In the genomic region with DNA sequence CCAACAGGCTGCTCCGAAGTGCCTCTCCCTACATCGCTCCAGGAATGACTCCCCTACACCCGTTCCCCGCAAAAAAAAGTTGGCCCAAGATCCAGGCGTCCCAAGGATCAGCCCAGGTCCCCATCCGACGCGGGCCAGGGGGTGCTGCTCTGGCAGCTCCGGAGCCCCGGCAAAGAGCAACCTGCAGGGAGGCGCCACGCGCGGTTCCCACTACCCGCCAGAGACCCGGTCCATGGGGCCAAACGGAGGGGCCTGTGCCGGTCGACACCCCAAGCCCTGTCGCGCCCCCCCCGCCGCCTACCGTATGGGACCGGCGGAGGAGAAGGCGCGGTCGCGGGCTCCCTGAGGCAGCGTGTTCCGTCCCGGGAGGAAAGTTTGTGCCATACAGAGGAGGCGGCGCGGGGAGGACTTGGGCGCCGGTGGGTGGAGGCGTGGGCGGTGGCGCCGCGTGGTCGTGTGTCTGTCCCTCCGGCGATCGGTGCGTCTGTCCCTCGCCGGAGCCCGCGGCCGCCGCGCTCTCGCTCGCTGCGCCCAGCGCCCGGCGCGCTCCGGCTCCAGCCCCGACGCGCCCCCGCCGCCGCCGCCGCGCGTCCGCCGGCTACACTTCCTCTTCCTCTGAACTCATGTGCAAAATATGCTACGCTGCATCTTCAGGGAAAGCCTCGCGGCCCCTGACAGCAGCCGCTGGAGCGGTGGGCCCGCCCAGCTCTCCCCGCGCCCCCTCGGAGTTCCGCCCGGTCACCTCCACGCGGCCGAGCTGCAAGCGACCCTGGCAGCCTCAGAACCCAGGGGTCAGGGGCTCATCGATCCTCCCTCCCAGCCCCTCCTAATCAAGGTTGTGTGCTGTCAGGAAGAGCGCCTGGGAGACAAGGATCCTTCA, we compare ENCODE assay signal across 8 cellular contexts. TPM values are rescaled to one million over a fixed set of nuclear protein-coding genes. Genes with fewer than 3 reads are reported as not detected.
A peak's percentile ranks its signal among the peaks of the same experiment; 100 is the strongest.
DNase-seq lines count a peak whose midpoint lies in the region; ATAC-seq and TF ChIP-seq lines count a peak whose summit lies in the region.

A gene with protein sequence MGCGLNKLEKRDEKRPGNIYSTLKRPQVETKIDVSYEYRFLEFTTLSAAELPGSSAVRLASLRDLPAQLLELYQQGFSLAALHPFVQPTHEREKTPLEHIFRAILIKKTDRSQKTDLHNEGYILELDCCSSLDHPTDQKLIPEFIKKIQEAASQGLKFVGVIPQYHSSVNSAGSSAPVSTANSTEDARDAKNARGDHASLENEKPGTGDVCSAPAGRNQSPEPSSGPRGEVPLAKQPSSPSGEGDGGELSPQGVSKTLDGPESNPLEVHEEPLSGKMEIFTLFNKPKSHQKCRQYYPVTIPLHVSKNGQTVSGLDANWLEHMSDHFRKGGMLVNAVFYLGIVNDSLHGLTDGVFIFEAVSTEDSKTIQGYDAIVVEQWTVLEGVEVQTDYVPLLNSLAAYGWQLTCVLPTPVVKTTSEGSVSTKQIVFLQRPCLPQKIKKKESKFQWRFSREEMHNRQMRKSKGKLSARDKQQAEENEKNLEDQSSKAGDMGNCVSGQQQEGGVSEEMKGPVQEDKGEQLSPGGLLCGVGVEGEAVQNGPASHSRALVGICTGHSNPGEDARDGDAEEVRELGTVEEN (minus strand): TSS at position 559 of the 880 bp plus-strand sequence. CDS start 19,830 bp downstream, outside the sequence.

- H3K36me3 Mint-ChIP-seq in endodermal cell (ENCODE audit: low read depth) = no peaks in the 10 kb centered on the region

- DNase-seq in NCI-H526 treated with DMSO at 0.1 percent for 48 hours (lab: John Stamatoyannopoulos, UW) = peak; percentile 7
- DNase-seq in activated CD8-positive, alpha-beta memory T cell treated with anti-CD3 and anti-CD28 coated beads for 4 hours (ENCODE audit: low read depth in 2 of 2) = peak; percentile 17 to 23
- DNase-seq in endodermal cell = peak; percentile 77
- DNase-seq in stimulated activated naive CD4-positive, alpha-beta T cell (lab: John Stamatoyannopoulos, UW) = peak; percentile 11 to 65 (median 40)
- no peak for DNase-seq in NCI-H1105 (lab: John Stamatoyannopoulos, UW)

- H3K27me3 Mint-ChIP-seq in endodermal cell (ENCODE audit: insufficient read depth) = peaks cover 68% of the 10 kb centered on the region

- no peak within 1 kb of the TSS for H3K27ac ChIP-seq in endodermal cell (ENCODE audit: low read depth, low read length)

- no peaks in the 10 kb centered on the region for H3K36me3 ChIP-seq in endodermal cell (ENCODE audit: control insufficient read depth, insufficient read depth, low read length)

- H3K27ac Mint-ChIP-seq in endodermal cell = no peak within 1 kb of the TSS

- H3K4me3 Mint-ChIP-seq in endodermal cell = peak within 1 kb of the TSS; percentile 67

- H3K4me1 ChIP-seq in endodermal cell (ENCODE audit: control insufficient read depth, insufficient read depth, low read length) = no peaks in the 10 kb centered on the region
- H3K4me1 ChIP-seq in mononuclear cell (ENCODE audit: insufficient read depth, low read length) = peaks cover 74% of the 10 kb centered on the region

- H3K27me3 ChIP-seq in endodermal cell (ENCODE audit: control insufficient read depth, insufficient read depth, low read length, poor library complexity, severe bottlenecking) (peaks cover 68% of the 10 kb centered on the region), mononuclear cell (ENCODE audit: insufficient read depth, low read length) (no peaks in the 10 kb centered on the region)

- peak; percentile 65 for TF ChIP-seq POLR2A in GM15510 (IDR thresholded peaks at IDR 0.05; ENCODE audit: borderline replicate concordance, extremely low read depth, insufficient read length)

- H3K9ac ChIP-seq in endodermal cell (ENCODE audit: extremely low read depth, low read length, poor library complexity, severe bottlenecking) = no peak within 1 kb of the TSS

- H3K9me3 ChIP-seq in endodermal cell (ENCODE audit: control insufficient read depth, low read length) (no peaks in the 10 kb centered on the region), mononuclear cell (ENCODE audit: low read depth, low read length) (no peaks in the 10 kb centered on the region)

- peak; percentile 19 for TF ChIP-seq CTCF in endodermal cell (conservative IDR thresholded peaks at IDR 0.05)

- H3K4me1 Mint-ChIP-seq in endodermal cell = peaks cover 6% of the 10 kb centered on the region

- 1 to 2% methylated on average over 9 to 92 of the region's 92 CpGs for WGBS in endodermal cell (ENCODE audit: insufficient coverage in 1 of 2, insufficient read length in 1 of 2), 2 experiments

- H3K4me3 ChIP-seq in endodermal cell (ENCODE audit: low read length) = peak within 1 kb of the TSS; percentile 75
- peak within 1 kb of the TSS; percentile 88 for H3K4me3 ChIP-seq in mononuclear cell (ENCODE audit: low read length)

- no peak for ATAC-seq in GM21367 (IDR thresholded peaks at IDR 0.05; ENCODE audit: unreplicated experiment)

- no peaks in the 10 kb centered on the region for H3K9me3 Mint-ChIP-seq in endodermal cell

RNA-seq across cellular contexts. Expression of the gene that starts here (rescaled TPM):
- total RNA-seq in endodermal cell = 1 to 10 TPM in 1 of 2 donors, under 1 TPM in 1; 0.80 to 1.1 TPM
- 5.2 TPM for polyA plus RNA-seq in endodermal cell (2013, experiment 1 of 2)
- 7.0 TPM for polyA plus RNA-seq in endodermal cell (2013, experiment 2 of 2)
- total RNA-seq in mononuclear cell = 50.4 TPM

Comparison
In these comparisons a context has a peak if more than half of its experiments do, and no peak if none do; other contexts are left out.
1. RNA of the gene that starts here (total RNA-seq): 50.4 TPM in mononuclear cell (single experiment); 0.80 to 1.1 TPM in endodermal cell; every median in the first group is over 10 times any median in the second.